Comparison of ENCODE assay signal across 8 cellular contexts in the genomic region with DNA sequence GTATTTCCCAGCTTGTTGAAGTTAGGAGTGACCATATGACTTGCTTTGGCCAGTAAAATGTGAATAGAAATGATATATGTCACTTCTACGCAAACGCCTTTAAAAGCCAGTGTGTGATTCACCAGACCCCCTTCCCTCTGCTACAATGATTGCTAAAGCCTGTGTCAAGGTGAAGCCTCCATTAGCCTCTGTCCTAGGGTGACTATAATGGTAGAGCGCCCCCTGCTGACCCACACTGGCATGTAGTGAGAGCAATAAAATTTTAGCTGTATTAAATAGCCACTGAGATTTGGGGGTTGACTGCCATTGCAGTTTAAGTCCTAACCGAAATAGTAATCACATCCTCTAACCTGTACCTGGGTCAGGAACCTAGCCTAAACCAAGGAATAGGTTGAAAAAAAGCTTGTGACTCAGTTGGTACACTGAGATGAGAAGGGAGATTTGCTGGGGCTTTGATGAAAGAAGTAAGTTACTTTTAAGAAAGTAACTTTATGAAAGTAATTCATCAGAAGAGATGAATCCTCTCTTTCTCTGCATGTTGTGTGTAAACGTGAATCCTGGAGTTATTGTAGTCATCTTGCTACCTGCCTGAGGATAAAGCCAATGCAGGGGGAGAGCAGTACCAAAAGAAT. TPM values are rescaled to one million over a fixed set of nuclear protein-coding genes. Genes with fewer than 3 reads are reported as not detected.
DNase-seq lines count a peak whose midpoint lies in the region; ATAC-seq, FAIRE-seq and TF ChIP-seq lines count a peak whose summit lies in the region.

No MANE protein-coding gene starts in this region.

- H3K4me1 ChIP-seq in kidney (ENCODE audit: control insufficient read depth in 1 of 2, insufficient read depth in 1 of 2, low read depth in 1 of 2, low read length in 2 of 2), result no peaks in the 10 kb centered on the region

- H3K9ac ChIP-seq in kidney (ENCODE audit: low read length in 2 of 2), result no peak overlapping the region

- in situ Hi-C loops in brain microvascular endothelial cell (cut with HindIII; ENCODE audit: low pct_ligation_motif_present, low sequenced_read_pairs), result no loop called here

- H3K27ac ChIP-seq in brain microvascular endothelial cell, result no peak overlapping the region
- H3K27ac ChIP-seq in kidney (ENCODE audit: low read depth in 2 of 2, low read length in 2 of 2), result no peak overlapping the region

- no peaks in the 10 kb centered on the region for H3K9me3 ChIP-seq in kidney (ENCODE audit: control insufficient read depth in 1 of 2, low read length in 2 of 2)

- intact Hi-C loops in kidney (cut with DNase I), result loop anchor here (5.0 kb wide), 1 partner anchor 233 kb away; no protein-coding TSS in a partner anchor

- FAIRE-seq in kidney (lab: Jason Lieb, UNC), result no peak

- TF ChIP-seq CTCF in brain microvascular endothelial cell (IDR thresholded peaks at IDR 0.05; ENCODE audit: low read depth, low read length, missing control alignments) (peak; percentile 88), kidney (IDR thresholded peaks at IDR 0.05; ENCODE audit: borderline replicate concordance, extremely low read depth, insufficient read depth) (peak; percentile 86)

- H3K4me3 ChIP-seq in brain microvascular endothelial cell (ENCODE audit: low read depth, low read length) (no peak overlapping the region), kidney (ENCODE audit: low read length in 2 of 2) (no peak overlapping the region)

- DNase-seq in NCI-H510A treated with DMSO at 0.1 percent for 48 hours (lab: John Stamatoyannopoulos, UW), result peak; percentile 1
- DNase-seq in NCI-H510A (lab: John Stamatoyannopoulos, UW), result no peak
- peak; percentile 44 for DNase-seq in NCI-H1436 treated with DMSO at 0.1 percent for 48 hours (lab: John Stamatoyannopoulos, UW)
- peak; percentile 77 for DNase-seq in UCSD-AML1 (lab: John Stamatoyannopoulos, UW; ENCODE audit: unreplicated experiment)
- peak; percentile 84 for DNase-seq in brain microvascular endothelial cell
- peak; percentile 73 for DNase-seq in kidney
- DNase-seq in stimulated activated CD4-positive, alpha-beta T cell treated with anti-CD3 and anti-CD28 coated beads, Interleukin-2, amount 100 ng/mL, for 24 hours, result peak; percentile 86 to 88

- H3K27me3 ChIP-seq in brain microvascular endothelial cell (replicated peaks), result no peaks in the 10 kb centered on the region

- H3K36me3 ChIP-seq in brain microvascular endothelial cell (replicated peaks) (no peaks in the 10 kb centered on the region), kidney (ENCODE audit: control insufficient read depth in 1 of 2, insufficient read depth in 2 of 2, low read length in 2 of 2) (no peaks in the 10 kb centered on the region)

- ATAC-seq in HG02852 (IDR thresholded peaks at IDR 0.05; ENCODE audit: unreplicated experiment), result peak; percentile 91

RNA-seq across cellular contexts. Expression of a gene that starts 52.6 kb away (rescaled TPM):
- 19.4 TPM for total RNA-seq in kidney
- 5.4 TPM for polyA plus RNA-seq in kidney (ENCODE audit: insufficient read depth, low read depth, low replicate concordance)

RNA-seq across cellular contexts. Expression of a gene that starts 52.8 kb away (rescaled TPM):
- 30.1 TPM for total RNA-seq in kidney
- 16.9 TPM for polyA plus RNA-seq in kidney (ENCODE audit: insufficient read depth, low read depth, low replicate concordance)
